ENCODE assay signal across 21 cellular contexts in genomic region chr5:140049713-140050112, GRCh38.
"Had no signal": no experiment of that assay in that cellular context is flagged by ENCODE, and none has a peak within 500 bp of the region (broad histone marks: within the 10 kb centered on the region; RNA-seq: fewer than 3 reads in every experiment).

No MANE protein-coding gene starts in this region.

- H3K27ac ChIP-seq: colonic mucosa, esophagus muscularis mucosa, foreskin keratinocyte, neural progenitor cell, parathyroid adenoma, right atrium auricular region, sigmoid colon, skin epidermis, suprapubic skin, transverse colon, upper lobe of right lung, uterus had no signal

- H3K79me2 ChIP-seq: parathyroid adenoma had no signal

- ATAC-seq: foreskin keratinocyte; naive thymus-derived CD4-positive, alpha-beta T cell; upper lobe of right lung had no signal

- H3K4me1 ChIP-seq: colonic mucosa, foreskin keratinocyte, neural progenitor cell, parathyroid adenoma, right atrium auricular region, sigmoid colon, suprapubic skin, transverse colon, upper lobe of right lung, uterus had no signal

- H3K36me3 ChIP-seq: colonic mucosa, esophagus muscularis mucosa, neural progenitor cell, right atrium auricular region, sigmoid colon, suprapubic skin, transverse colon, upper lobe of right lung, uterus had no signal

- H3K4me3 ChIP-seq: colonic mucosa, esophagus muscularis mucosa, neural progenitor cell, right atrium auricular region, sigmoid colon, skin epidermis, suprapubic skin, transverse colon, upper lobe of right lung, uterus had no signal

- H2AFZ ChIP-seq: neural progenitor cell had no signal

- DNase-seq: colonic mucosa; effector memory CD4-positive, alpha-beta T cell; foreskin keratinocyte; glutamatergic neuron; mammary epithelial cell; mesendoderm; midbrain; naive thymus-derived CD4-positive, alpha-beta T cell; sigmoid colon; stimulated activated CD4-positive, alpha-beta T cell treated with anti-CD3 and anti-CD28 coated beads, Interleukin-15, amount 100 ng/mL, for 24 hours; stimulated activated CD4-positive, alpha-beta T cell treated with anti-CD3 and anti-CD28 coated beads, Interleukin-2, amount 100 ng/mL, for 48 hours; stimulated activated naive B cell treated with anti-CD40 and anti-IgM and Interleukin-4, amounts not matched to agents 10 μg/mL and 1 μg/mL and 100 μg/mL, for 72 hours; transverse colon; upper lobe of right lung; uterus had no signal

- H3K9ac ChIP-seq: neural progenitor cell, parathyroid adenoma had no signal

- H3K27me3 ChIP-seq: esophagus muscularis mucosa, right atrium auricular region, sigmoid colon, upper lobe of right lung, uterus had no signal

- H3K4me2 ChIP-seq: neural progenitor cell had no signal

- H3K9me3 ChIP-seq: colonic mucosa, esophagus muscularis mucosa, right atrium auricular region, sigmoid colon, suprapubic skin, transverse colon, upper lobe of right lung, uterus had no signal
